ENCODE assay signal across 28 cellular contexts in the genomic region with DNA sequence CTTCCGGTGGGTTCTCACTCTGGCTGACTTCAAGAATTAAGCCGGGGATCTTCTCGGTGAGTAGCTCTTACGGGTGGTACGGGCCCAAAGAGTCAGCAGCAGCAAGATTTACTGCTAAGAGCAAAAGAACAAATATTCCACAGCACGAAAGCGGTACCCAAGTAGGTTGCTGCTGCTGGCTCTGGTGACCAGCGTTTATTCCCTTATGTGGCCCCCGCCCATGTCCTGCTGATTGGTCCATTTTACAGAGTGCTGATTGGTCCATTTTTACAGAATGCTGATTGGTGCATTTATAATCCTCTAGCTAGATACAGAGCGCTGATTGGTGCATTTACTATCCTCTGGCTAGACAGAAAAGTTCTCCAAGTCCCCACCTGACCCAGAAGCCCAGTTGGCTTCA.
"Had no signal": no experiment of that assay in that cellular context is flagged by ENCODE, and none has a peak within 500 bp of the region (broad histone marks: within the 10 kb centered on the region; RNA-seq: fewer than 3 reads in every experiment).

No MANE protein-coding gene starts in this region.

- ATAC-seq: activated naive CD8-positive, alpha-beta T cell treated with anti-CD3 and anti-CD28 coated beads, Interleukin-2, amount 50 U/mL, for 24 hours; activated T-cell treated with anti-CD3 and anti-CD28 coated beads, Interleukin-2, amount 50 U/mL, for 72 hours; effector memory CD8-positive, alpha-beta T cell; foreskin keratinocyte; gastrocnemius medialis had no signal

- H3K27me3 ChIP-seq: adrenal gland, ascending aorta, brain microvascular endothelial cell, esophagus muscularis mucosa, gastrocnemius medialis, heart left ventricle had no signal

- FAIRE-seq: bronchial epithelial cell had no signal

- H3K9me3 ChIP-seq: adrenal gland, ascending aorta, esophagus muscularis mucosa, gastrocnemius medialis, heart left ventricle had no signal

- H3K4me1 ChIP-seq: adrenal gland, foreskin keratinocyte had no signal

- H3K4me3 ChIP-seq: adrenal gland, ascending aorta, coronary artery, esophagus muscularis mucosa, gastrocnemius medialis, heart left ventricle had no signal

- H3K27ac ChIP-seq: adrenal gland, ascending aorta, brain microvascular endothelial cell, coronary artery, esophagus muscularis mucosa, foreskin keratinocyte had no signal

- H3K36me3 ChIP-seq: adrenal gland, ascending aorta, brain microvascular endothelial cell, esophagus muscularis mucosa, gastrocnemius medialis, heart left ventricle had no signal

- DNase-seq: activated CD4-positive, alpha-beta memory T cell treated with anti-CD3 and anti-CD28 coated beads, Interleukin-2, amount 10 ng/mL, durations not matched to agents 7 days and 5 days; activated CD4-positive, alpha-beta T cell treated with anti-CD3 and anti-CD28 coated beads for 1 hour; activated CD4-positive, alpha-beta T cell treated with anti-CD3 and anti-CD28 coated beads for 4 hours; activated CD4-positive, alpha-beta T cell treated with anti-CD3 and anti-CD28 coated beads, Interleukin-2, amount 10 ng/mL, durations not matched to agents 7 days and 5 days; activated CD4-positive, alpha-beta T cell treated with anti-CD3 and anti-CD28 coated beads, Interleukin-2, amount 50 U/mL, for 4 hours; activated CD8-positive, alpha-beta memory T cell treated with anti-CD3 and anti-CD28 coated beads, Interleukin-2, amount 50 U/mL, for 48 hours; activated gamma-delta T cell; activated naive CD4-positive, alpha-beta T cell; activated naive CD4-positive, alpha-beta T cell treated with anti-CD3 and anti-CD28 coated beads, Interleukin-2, amount 50 U/mL, for 16 hours; activated naive CD8-positive, alpha-beta T cell treated with anti-CD3 and anti-CD28 coated beads for 36 hours; activated naive CD8-positive, alpha-beta T cell treated with anti-CD3 and anti-CD28 coated beads, Interleukin-2, amount 50 U/mL, for 24 hours; activated T-cell treated with anti-CD3 and anti-CD28 coated beads for 4 hours; activated T-cell treated with anti-CD3 and anti-CD28 coated beads, Interleukin-2, amount 50 U/mL, for 24 hours; activated T-cell treated with anti-CD3 and anti-CD28 coated beads, Interleukin-2, amount 50 U/mL, for 72 hours; brain microvascular endothelial cell; effector CD4-positive, alpha-beta T cell; effector memory CD8-positive, alpha-beta T cell; erythroblast; foreskin keratinocyte; gastrocnemius medialis; glutamatergic neuron; heart left ventricle; T-helper 2 cell had no signal
